Comparison of ENCODE assay signal across 8 cellular contexts in genomic region chr19:7326105-7326877, GRCh38. TPM values are rescaled to one million over a fixed set of nuclear protein-coding genes. Genes with fewer than 3 reads are reported as not detected.
DNase-seq lines count a peak whose midpoint lies in the region; ATAC-seq and TF ChIP-seq lines count a peak whose summit lies in the region.

No MANE protein-coding gene starts in this region.

- no peak overlapping the region for H3K27ac Mint-ChIP-seq in progenitor cell of endocrine pancreas

- H3K9me3 Mint-ChIP-seq in progenitor cell of endocrine pancreas (ENCODE audit: low read depth), result peaks cover 15% of the 10 kb centered on the region

- H3K27ac ChIP-seq in mammary epithelial cell (ENCODE audit: insufficient read depth, low read depth, low read length), result no peak overlapping the region

- H3K9me3 ChIP-seq in NT2/D1 (ENCODE audit: insufficient read depth, low read length) (no peaks in the 10 kb centered on the region), mammary epithelial cell (replicated peaks; ENCODE audit: insufficient read depth, low read length) (no peaks in the 10 kb centered on the region)

- DNase-seq in activated CD4-positive, CD25-positive, alpha-beta regulatory T cell treated with anti-CD3 and anti-CD28 coated beads, Interleukin-2, amount 50 U/mL, for 72 hours, result peak; percentile 50
- DNase-seq in NT2/D1 (ENCODE audit: low read depth, low spot score) (peak; percentile 78), mammary epithelial cell (peak; percentile 14), progenitor cell of endocrine pancreas (ENCODE audit: low spot score, unreplicated experiment) (no peak), amygdala (lab: John Stamatoyannopoulos, UW) (no peak), 8988T (no peak)

- H3K4me2 ChIP-seq in mammary epithelial cell (ENCODE audit: insufficient read depth, low read depth, low read length), result no peak overlapping the region

- ATAC-seq in activated CD4-positive, CD25-positive, alpha-beta regulatory T cell treated with anti-CD3 and anti-CD28 coated beads, Interleukin-2, amount 50 U/mL, for 24 hours, result no peak
- no peak for ATAC-seq in GM18909 (IDR thresholded peaks at IDR 0.05; ENCODE audit: poor library complexity, unreplicated experiment)

- no peak overlapping the region for H3K4me3 Mint-ChIP-seq in progenitor cell of endocrine pancreas (ENCODE audit: low read depth)

- H4K20me1 ChIP-seq in mammary epithelial cell (ENCODE audit: insufficient read depth, low read length), result no peaks in the 10 kb centered on the region

- WGBS in mammary epithelial cell (ENCODE audit: low coverage, missing lambda C conversion rate), result 74% methylated on average over 6 of the region's 10 CpGs

- H3K36me3 Mint-ChIP-seq in progenitor cell of endocrine pancreas (ENCODE audit: insufficient read depth), result peaks cover 5% of the 10 kb centered on the region

- H2AFZ ChIP-seq in mammary epithelial cell (ENCODE audit: low read depth, low read length), result no peak overlapping the region

- no TSS peak for BruUV-seq in mammary epithelial cell (replicated peaks; lab: Mats Ljungman, UMichigan)

- H3K27me3 ChIP-seq in NT2/D1 (ENCODE audit: insufficient read depth, insufficient read length) (no peaks in the 10 kb centered on the region), mammary epithelial cell (ENCODE audit: insufficient read depth, low read length) (no peaks in the 10 kb centered on the region)

- H3K9ac ChIP-seq in NT2/D1 (ENCODE audit: insufficient read length, low read depth), result no peak overlapping the region
- H3K9ac ChIP-seq in mammary epithelial cell (ENCODE audit: insufficient read depth, low read length), result no peak overlapping the region

- no peaks in the 10 kb centered on the region for H3K79me2 ChIP-seq in mammary epithelial cell (ENCODE audit: insufficient read depth, low read length)

- TF ChIP-seq CTCF in mammary epithelial cell (conservative IDR thresholded peaks at IDR 0.05 in 1 of 2, IDR thresholded peaks at IDR 0.05 in 1 of 2; ENCODE audit: extremely low read depth in 1 of 2, insufficient read depth in 1 of 2, low read depth in 1 of 2, low read length in 2 of 2) (peak; percentile 16 to 18), progenitor cell of endocrine pancreas (IDR thresholded peaks at IDR 0.05; ENCODE audit: unreplicated experiment) (peak; percentile 41)

- CTCF ChIA-PET in mammary epithelial cell (lab: Charles Lee; ENCODE audit: low non-redundant PET), result interaction anchor here (0.7 kb wide), 1 partner anchor 224 kb away, joined by 4 read pairs; no protein-coding TSS in a partner anchor

- no peaks in the 10 kb centered on the region for H3K4me1 ChIP-seq in NT2/D1 (ENCODE audit: insufficient read depth, insufficient read length)
- H3K4me1 ChIP-seq in mammary epithelial cell (ENCODE audit: insufficient read depth, low read length), result no peaks in the 10 kb centered on the region

- in situ Hi-C loops in mammary epithelial cell (cut with MboI; ENCODE audit: low sequenced_read_pairs in 2 of 2), result no loop called here

- dilution Hi-C loops in mammary epithelial cell (cut with HindIII; ENCODE audit: low sequenced_read_pairs), result no loop called here

- H3K36me3 ChIP-seq in NT2/D1 (ENCODE audit: insufficient read depth, insufficient read length, low read length) (no peaks in the 10 kb centered on the region), mammary epithelial cell (ENCODE audit: insufficient read depth, low read length) (no peaks in the 10 kb centered on the region)

- H3K4me3 ChIP-seq in NT2/D1 (ENCODE audit: insufficient read length, low read depth), result no peak overlapping the region
- no peak overlapping the region for H3K4me3 ChIP-seq in mammary epithelial cell (replicated peaks in 1 of 3; ENCODE audit: insufficient read depth in 1 of 3, low read depth in 2 of 3, low read length in 3 of 3)

- no peaks in the 10 kb centered on the region for H3K27me3 Mint-ChIP-seq in progenitor cell of endocrine pancreas

- peaks cover 1% of the 10 kb centered on the region for H3K4me1 Mint-ChIP-seq in progenitor cell of endocrine pancreas (ENCODE audit: low read depth)

- intact Hi-C loops in mammary epithelial cell (cut with micrococcal nuclease), result no loop called here

RNA-seq across cellular contexts. Expression of gene ARHGEF18, which starts 22.4 kb away (rescaled TPM):
- total RNA-seq in mammary epithelial cell, result 10 to 100 TPM; 36.0 to 50.2 TPM
- polyA plus RNA-seq in mammary epithelial cell, result 10.1 TPM
- 12.3 TPM for polyA minus RNA-seq in mammary epithelial cell
- 53.4 and 60.8 TPM in 2 replicates for total RNA-seq in progenitor cell of endocrine pancreas

RNA-seq across cellular contexts. Expression of gene INSR, which starts 32.1 kb away (rescaled TPM):
- total RNA-seq in mammary epithelial cell (10 to 100 TPM in 1 of 2 donors, 1 to 10 TPM in 1; 9.3 to 20.7 TPM), progenitor cell of endocrine pancreas (67.5 and 69.2 TPM in 2 replicates)
- 1.2 TPM for polyA plus RNA-seq in mammary epithelial cell
- polyA minus RNA-seq in mammary epithelial cell, result 3.6 TPM

Comparison
In these comparisons a context has a peak if more than half of its experiments do, and no peak if none do; other contexts are left out.
1. DNase-seq: peak in activated CD4-positive, CD25-positive, alpha-beta regulatory T cell treated with anti-CD3 and anti-CD28 coated beads, Interleukin-2, amount 50 U/mL, for 72 hours (single experiment), NT2/D1 (single experiment) and mammary epithelial cell (single experiment); none in progenitor cell of endocrine pancreas (single experiment), amygdala (0 of 56) and 8988T (single experiment).